ENCODE assay signal across 1 cellular context in the genomic region with DNA sequence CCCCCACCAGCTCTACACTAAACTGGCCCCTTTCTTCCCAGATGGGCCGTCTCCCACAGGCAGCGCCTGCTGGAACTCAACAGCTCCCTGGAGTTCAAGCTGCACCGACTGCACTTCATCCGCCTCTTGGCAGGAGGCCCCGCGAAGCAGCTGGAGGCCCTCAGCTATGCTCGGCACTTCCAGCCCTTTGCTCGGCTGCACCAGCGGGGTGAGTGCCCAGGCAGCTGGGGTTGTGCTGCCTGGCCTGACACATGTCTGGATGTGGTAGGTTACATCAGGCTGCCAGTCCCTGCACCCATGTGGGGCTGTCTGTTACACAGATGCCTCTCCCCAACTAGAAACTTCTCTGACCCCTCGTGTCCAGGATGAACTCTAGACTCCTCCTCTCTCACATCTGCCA.
TF ChIP-seq lines count a peak whose summit lies in the region.

No MANE protein-coding gene starts in this region.

TF ChIP-seq in HepG2, 621 proteins besides CTCF, POLR2A, EP300 and RAD21:
- TF ChIP-seq SP4 (CRISPR knock-in tag; IDR thresholded peaks at IDR 0.05) (no peak), ZBTB40 (IDR thresholded peaks at IDR 0.05) (no peak), ZBTB40 (CRISPR knock-in tag; IDR thresholded peaks at IDR 0.05) (no peak), ZNF891 (CRISPR knock-in tag; IDR thresholded peaks at IDR 0.05) (no peak), AGO2 (optimal IDR thresholded peaks at IDR 0.05; ENCODE audit: low read depth, low read length) (peak; percentile 51), ZNF180 (CRISPR knock-in tag; IDR thresholded peaks at IDR 0.05; ENCODE audit: borderline replicate concordance, low read depth) (no peak), SP140L (CRISPR knock-in tag; IDR thresholded peaks at IDR 0.05; ENCODE audit: borderline replicate concordance) (no peak)
